Comparison of ENCODE assay signal across 10 cellular contexts in genomic region chr11:335779-336665, GRCh38. TPM values are rescaled to one million over a fixed set of nuclear protein-coding genes. Genes with fewer than 3 reads are reported as not detected.
A peak's percentile ranks its signal among the peaks of the same experiment; 100 is the strongest.
DNase-seq lines count a peak whose midpoint lies in the region; ATAC-seq and TF ChIP-seq lines count a peak whose summit lies in the region.
"Had no signal": no experiment of that assay in that cellular context is flagged by ENCODE, and none has a peak within 500 bp of the region (broad histone marks: within the 10 kb centered on the region; RNA-seq: fewer than 3 reads in every experiment).

No MANE protein-coding gene starts in this region.

- H3K9ac ChIP-seq in parathyroid adenoma: no peak overlapping the region

- in situ Hi-C loops in ACHN (cut with HindIII; ENCODE audit: low pct_ligation_motif_present, low pct_unique_long_range_greater_than_20kb, low sequenced_read_pairs): no loop called here

- H3K27me3 Mint-ChIP-seq in T-helper 17 cell: no peaks in the 10 kb centered on the region
- H3K27me3 Mint-ChIP-seq in effector memory CD8-positive, alpha-beta T cell: no peaks in the 10 kb centered on the region

- no peaks in the 10 kb centered on the region for H3K79me2 ChIP-seq in parathyroid adenoma

- H3K4me3 Mint-ChIP-seq in T-helper 17 cell: no peak overlapping the region
- no peak overlapping the region for H3K4me3 Mint-ChIP-seq in effector memory CD8-positive, alpha-beta T cell

- no peak overlapping the region for H3K4me2 ChIP-seq in parathyroid adenoma (ENCODE audit: low read length)

- H3K9me3 ChIP-seq in T-helper 17 cell (ENCODE audit: control insufficient read depth, low read length, poor library complexity, severe bottlenecking) (no peaks in the 10 kb centered on the region), parathyroid adenoma (ENCODE audit: control insufficient read depth, low read length) (no peaks in the 10 kb centered on the region)

- H3K27me3 ChIP-seq in parathyroid adenoma (ENCODE audit: control insufficient read depth, insufficient read depth, low read length): no peaks in the 10 kb centered on the region

- peak overlapping the region; percentile 28 for H2AFZ ChIP-seq in parathyroid adenoma

- TF ChIP-seq CTCF in parathyroid adenoma (IDR thresholded peaks at IDR 0.05): no peak

- no peaks in the 10 kb centered on the region for H3K36me3 Mint-ChIP-seq in T-helper 17 cell (ENCODE audit: low read depth)
- H3K36me3 Mint-ChIP-seq in effector memory CD8-positive, alpha-beta T cell (ENCODE audit: insufficient read depth): peaks cover 3% of the 10 kb centered on the region

- DNase-seq in CD1c-positive myeloid dendritic cell (ENCODE audit: extremely low spot score): peak; percentile 54
- DNase-seq in T-helper 17 cell: no peak
- DNase-seq in cardiac septum (ENCODE audit: low spot score): peak; percentile 73
- DNase-seq in stimulated activated CD4-positive, alpha-beta T cell treated with anti-CD3 and anti-CD28 coated beads, Interleukin-4, amount 100 ng/mL, for 24 hours: no peak
- DNase-seq in ACHN: no peak
- no peak for DNase-seq in effector memory CD8-positive, alpha-beta T cell
- DNase-seq: NCI-H1048; stimulated activated CD4-positive, alpha-beta T cell treated with anti-CD3 and anti-CD28 coated beads, Interleukin-4, amount 100 ng/mL, for 4 hours had no signal

- no peak for ATAC-seq in T-helper 17 cell
- ATAC-seq in GM21526 (IDR thresholded peaks at IDR 0.05; ENCODE audit: low FRiP score, unreplicated experiment): no peak
- no peak for ATAC-seq in effector memory CD8-positive, alpha-beta T cell (replicated peaks)

- H3K4me3 ChIP-seq in parathyroid adenoma (ENCODE audit: low read depth, low read length): no peak overlapping the region

- peak overlapping the region; percentile 55 for H3K27ac ChIP-seq in parathyroid adenoma

- no peaks in the 10 kb centered on the region for H3K4me1 ChIP-seq in parathyroid adenoma

- intact Hi-C loops in cardiac septum (cut with DNase I): no loop called here

- peaks cover 13% of the 10 kb centered on the region for H3K4me1 Mint-ChIP-seq in T-helper 17 cell
- peaks cover 24 to 32% of the 10 kb centered on the region in 2 donors for H3K4me1 Mint-ChIP-seq in effector memory CD8-positive, alpha-beta T cell (ENCODE audit: low read depth in 2 of 2)

- no peaks in the 10 kb centered on the region for H3K9me3 Mint-ChIP-seq in effector memory CD8-positive, alpha-beta T cell

- H3K36me3 ChIP-seq in parathyroid adenoma (ENCODE audit: control insufficient read depth, insufficient read depth, low read length): no peaks in the 10 kb centered on the region

- peak overlapping the region; percentile 69 for H3K27ac Mint-ChIP-seq in T-helper 17 cell
- H3K27ac Mint-ChIP-seq in effector memory CD8-positive, alpha-beta T cell: peak overlapping the region in 1 of 2 donors; percentile 66

RNA-seq across cellular contexts. Expression of gene IFITM3, which starts 15.4 kb away (rescaled TPM):
- total RNA-seq in T-helper 17 cell: 10 to 100 TPM in 1 of 2 donors, 1 to 10 TPM in 1; 2.5 to 25.2 TPM
- 260 TPM for total RNA-seq in cardiac septum

RNA-seq across cellular contexts. Expression of gene IFITM1, which starts 22.2 kb away (rescaled TPM):
- total RNA-seq in T-helper 17 cell (100 to 1,000 TPM; 344 to 363 TPM), cardiac septum (123 TPM)

RNA-seq across cellular contexts. Expression of gene IFITM2, which starts 28.4 kb away (rescaled TPM):
- total RNA-seq in T-helper 17 cell (100 to 1,000 TPM; 550 to 570 TPM), cardiac septum (215 TPM)

RNA-seq across cellular contexts. Expression of gene B4GALNT4, which starts 33.3 kb away (rescaled TPM):
- 1 to 10 TPM; 6.0 to 8.6 TPM for total RNA-seq in T-helper 17 cell
- 0.24 TPM for total RNA-seq in cardiac septum

RNA-seq across cellular contexts. Expression of gene IFITM5, which starts 36.7 kb away (rescaled TPM):
- total RNA-seq in T-helper 17 cell (not detected), cardiac septum (not detected)

Comparison
In these comparisons a context has a peak if more than half of its experiments do, and no peak if none do; other contexts are left out.
1. DNase-seq: peak in CD1c-positive myeloid dendritic cell (single experiment) and cardiac septum (single experiment); none in T-helper 17 cell (0 of 3), stimulated activated CD4-positive, alpha-beta T cell treated with anti-CD3 and anti-CD28 coated beads, Interleukin-4, amount 100 ng/mL, for 24 hours (single experiment), ACHN (single experiment) and effector memory CD8-positive, alpha-beta T cell (0 of 3).